Comparison of ENCODE assay signal across 31 cellular contexts in the genomic region with DNA sequence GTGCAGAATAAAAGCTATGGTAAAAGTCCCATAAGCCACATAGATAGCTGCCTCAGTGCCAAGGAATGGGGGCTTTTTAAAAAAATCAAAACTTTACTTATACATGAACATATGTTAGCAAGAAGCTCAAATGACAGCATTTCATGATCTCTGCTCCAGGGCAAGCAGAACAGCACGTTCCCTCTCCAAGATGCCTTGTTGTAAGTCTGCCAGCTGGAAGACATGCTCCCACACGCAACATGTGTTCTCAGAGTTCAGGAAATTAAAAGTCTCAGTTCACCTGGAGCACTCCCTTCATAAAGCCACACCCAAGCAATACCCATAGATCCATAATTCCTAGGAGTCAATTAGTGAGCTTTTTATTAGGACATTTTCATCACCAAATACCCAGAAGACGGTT. TPM values are rescaled to one million over a fixed set of nuclear protein-coding genes. Genes with fewer than 3 reads are reported as not detected.
DNase-seq lines count a peak whose midpoint lies in the region; ATAC-seq and TF ChIP-seq lines count a peak whose summit lies in the region.
"Had no signal": no experiment of that assay in that cellular context is flagged by ENCODE, and none has a peak within 500 bp of the region (broad histone marks: within the 10 kb centered on the region; RNA-seq: fewer than 3 reads in every experiment).

No MANE protein-coding gene starts in this region.

- H3K27me3 ChIP-seq in GM23338 (ENCODE audit: insufficient read depth) (no peaks in the 10 kb centered on the region), SJCRH30 (no peaks in the 10 kb centered on the region)
- H3K27me3 ChIP-seq: esophagus muscularis mucosa, heart left ventricle, neural progenitor cell, right lobe of liver, tibial nerve had no signal

- peaks cover 22% of the 10 kb centered on the region for H3K4me1 Mint-ChIP-seq in GM23338
- H3K4me1 Mint-ChIP-seq in type B pancreatic cell (ENCODE audit: unreplicated experiment): no peaks in the 10 kb centered on the region
- H3K4me1 Mint-ChIP-seq: activated CD4-positive, alpha-beta memory T cell treated with anti-CD3 and anti-CD28 coated beads, Interleukin-2, amount 10 ng/mL, durations not matched to agents 7 days and 5 days; activated naive CD4-positive, alpha-beta T cell treated with anti-CD3 and anti-CD28 coated beads, Interleukin-2, amount 50 U/mL, for 24 hours; IgD-negative memory B cell; neural progenitor cell had no signal

- H3K9me3 Mint-ChIP-seq in GM23338: no peaks in the 10 kb centered on the region
- H3K9me3 Mint-ChIP-seq in type B pancreatic cell: no peaks in the 10 kb centered on the region
- H3K9me3 Mint-ChIP-seq: activated CD4-positive, alpha-beta memory T cell treated with anti-CD3 and anti-CD28 coated beads, Interleukin-2, amount 10 ng/mL, durations not matched to agents 7 days and 5 days; activated naive CD4-positive, alpha-beta T cell treated with anti-CD3 and anti-CD28 coated beads, Interleukin-2, amount 50 U/mL, for 24 hours; CD8-positive, alpha-beta T cell; effector memory CD8-positive, alpha-beta T cell; neural progenitor cell; stimulated activated naive CD8-positive, alpha-beta T cell treated with anti-CD3 and anti-CD28 coated beads, Interleukin-15, Interleukin-2, amounts not matched to agents 100 ng/mL and 50 ng/mL, for 24 hours had no signal

- H3K4me3 Mint-ChIP-seq in GM23338 (no peak overlapping the region), type B pancreatic cell (no peak overlapping the region)
- H3K4me3 Mint-ChIP-seq: activated CD4-positive, alpha-beta memory T cell treated with anti-CD3 and anti-CD28 coated beads, Interleukin-2, amount 10 ng/mL, durations not matched to agents 7 days and 5 days; activated naive CD4-positive, alpha-beta T cell treated with anti-CD3 and anti-CD28 coated beads, Interleukin-2, amount 50 U/mL, for 24 hours; CD8-positive, alpha-beta T cell; effector memory CD8-positive, alpha-beta T cell; IgD-negative memory B cell; neural progenitor cell; stimulated activated naive CD8-positive, alpha-beta T cell treated with anti-CD3 and anti-CD28 coated beads, Interleukin-15, Interleukin-2, amounts not matched to agents 100 ng/mL and 50 ng/mL, for 24 hours had no signal

- H3K79me2 ChIP-seq in GM23338 (replicated peaks; ENCODE audit: insufficient read depth): no peaks in the 10 kb centered on the region
- H3K79me2 ChIP-seq: parathyroid adenoma had no signal

- no peak overlapping the region for H3K4me2 ChIP-seq in GM23338
- H3K4me2 ChIP-seq: A549, neural progenitor cell had no signal

- H3K27ac Mint-ChIP-seq in GM23338: no peak overlapping the region
- no peak overlapping the region for H3K27ac Mint-ChIP-seq in type B pancreatic cell
- H3K27ac Mint-ChIP-seq: activated CD4-positive, alpha-beta memory T cell treated with anti-CD3 and anti-CD28 coated beads, Interleukin-2, amount 10 ng/mL, durations not matched to agents 7 days and 5 days; activated naive CD4-positive, alpha-beta T cell treated with anti-CD3 and anti-CD28 coated beads, Interleukin-2, amount 50 U/mL, for 24 hours; CD8-positive, alpha-beta T cell; effector memory CD8-positive, alpha-beta T cell; neural progenitor cell; stimulated activated naive CD8-positive, alpha-beta T cell treated with anti-CD3 and anti-CD28 coated beads, Interleukin-15, Interleukin-2, amounts not matched to agents 100 ng/mL and 50 ng/mL, for 24 hours had no signal

- H3K27ac ChIP-seq in GM23338 (ENCODE audit: low read depth) (no peak overlapping the region), SJCRH30 (no peak overlapping the region)
- H3K27ac ChIP-seq: A549, esophagus muscularis mucosa, neural progenitor cell, parathyroid adenoma, right lobe of liver had no signal

- no peaks in the 10 kb centered on the region for H3K9me3 ChIP-seq in SJCRH30 (replicated peaks)
- H3K9me3 ChIP-seq: A549, esophagus muscularis mucosa, heart left ventricle, right lobe of liver, tibial nerve had no signal

- H3K36me3 Mint-ChIP-seq in GM23338 (ENCODE audit: low read depth): no peaks in the 10 kb centered on the region
- no peaks in the 10 kb centered on the region for H3K36me3 Mint-ChIP-seq in type B pancreatic cell
- H3K36me3 Mint-ChIP-seq: activated naive CD4-positive, alpha-beta T cell treated with anti-CD3 and anti-CD28 coated beads, Interleukin-2, amount 50 U/mL, for 24 hours; CD8-positive, alpha-beta T cell; IgD-negative memory B cell; neural progenitor cell had no signal

- H3K36me3 ChIP-seq in GM23338 (ENCODE audit: insufficient read depth) (no peaks in the 10 kb centered on the region), SJCRH30 (no peaks in the 10 kb centered on the region)
- H3K36me3 ChIP-seq: esophagus muscularis mucosa, heart left ventricle, neural progenitor cell, right lobe of liver, tibial nerve had no signal

- H3K9me2 ChIP-seq in GM23338 (ENCODE audit: insufficient read depth): no peaks in the 10 kb centered on the region

- H3K4me3 ChIP-seq in GM23338 (no peak overlapping the region), SJCRH30 (peak overlapping the region; percentile 6; the same call in 1 of the 2 replicates), foreskin fibroblast (ENCODE audit: low read depth in 1 of 2, low read length in 2 of 2) (peak overlapping the region in 1 of 2 donors; percentile 5)
- H3K4me3 ChIP-seq: A549, coronary artery, esophagus muscularis mucosa, neural progenitor cell, right lobe of liver, tibial nerve had no signal

- no peaks in the 10 kb centered on the region for H3K4me1 ChIP-seq in GM23338 (ENCODE audit: insufficient read depth)
- peaks cover 9% of the 10 kb centered on the region for H3K4me1 ChIP-seq in SJCRH30
- H3K4me1 ChIP-seq: A549, esophagus muscularis mucosa, neural progenitor cell, parathyroid adenoma, right lobe of liver, tibial nerve had no signal

- intact Hi-C loops in sciatic nerve (cut with DNase I): no loop called here

- H4K20me1 ChIP-seq in GM23338 (replicated peaks; ENCODE audit: insufficient read depth): no peaks in the 10 kb centered on the region

- no peaks in the 10 kb centered on the region for H3F3A ChIP-seq in GM23338 (replicated peaks; ENCODE audit: low read depth)

- H3K27me3 Mint-ChIP-seq in GM23338 (ENCODE audit: insufficient read depth, low read depth, poor library complexity) (peaks cover 2% of the 10 kb centered on the region), type B pancreatic cell (no peaks in the 10 kb centered on the region)
- H3K27me3 Mint-ChIP-seq: stimulated activated naive CD8-positive, alpha-beta T cell treated with anti-CD3 and anti-CD28 coated beads, Interleukin-15, Interleukin-2, amounts not matched to agents 100 ng/mL and 50 ng/mL, for 24 hours had no signal

- ATAC-seq in GM23338 (no peak), sciatic nerve (peak; percentile 32)
- ATAC-seq: A549; CD8-positive, alpha-beta T cell; effector memory CD8-positive, alpha-beta T cell; right lobe of liver had no signal

- H2AFZ ChIP-seq in GM23338: peak overlapping the region; percentile 26; the same call in 1 of the 2 replicates
- H2AFZ ChIP-seq: neural progenitor cell, parathyroid adenoma had no signal

- TF ChIP-seq CTCF in GM23338 (conservative IDR thresholded peaks at IDR 0.05; ENCODE audit: low read depth in 2 of 2) (no peak), foreskin fibroblast (IDR thresholded peaks at IDR 0.05; ENCODE audit: low read depth, low read length) (no peak), type B pancreatic cell (conservative IDR thresholded peaks at IDR 0.05) (no peak)

- no peak for DNase-seq in GM23338 (ENCODE audit: low spot score)
- DNase-seq in SJCRH30: peak; percentile 12 to 30
- DNase-seq in foreskin fibroblast: peak; percentile 37 to 66
- DNase-seq in sciatic nerve (ENCODE audit: low spot score): no peak
- no peak for DNase-seq in type B pancreatic cell (ENCODE audit: extremely low spot score, unreplicated experiment)
- no peak for DNase-seq in dedifferentiated amniotic fluid mesenchymal stem cell (ENCODE audit: extremely low spot score)
- no peak for DNase-seq in NCI-H2081 (lab: John Stamatoyannopoulos, UW)
- DNase-seq in iPS-NIHi7 (ENCODE audit: extremely low spot score): no peak
- DNase-seq: activated CD4-positive, alpha-beta memory T cell treated with anti-CD3 and anti-CD28 coated beads, Interleukin-2, amount 10 ng/mL, durations not matched to agents 7 days and 5 days; activated CD4-positive, alpha-beta T cell treated with anti-CD3 and anti-CD28 coated beads for 1 hour; activated CD8-positive, alpha-beta memory T cell treated with anti-CD3 and anti-CD28 coated beads, Interleukin-2, amount 50 U/mL, for 48 hours; CD8-positive, alpha-beta T cell; DMS153; effector memory CD8-positive, alpha-beta T cell; kidney glomerular epithelial cell; NCI-H1105; NCI-H187 treated with DMSO at 0.1 percent for 48 hours; NCI-H226; right lobe of liver; RPMI8226; T-helper 2 cell had no signal

TF ChIP-seq in GM23338, 12 proteins besides CTCF, POLR2A, EP300 and RAD21 (continues in another document):
- TF ChIP-seq EZH2phosphoT487 (IDR thresholded peaks at IDR 0.05; ENCODE audit: unreplicated experiment) (no peak), EZH2 (IDR thresholded peaks at IDR 0.05; ENCODE audit: low read depth, unreplicated experiment) (no peak), ZNF331 (CRISPR knock-in tag; IDR thresholded peaks at IDR 0.05; ENCODE audit: low read depth) (no peak)

RNA-seq across cellular contexts. Expression of a gene that starts 52.2 kb away (rescaled TPM):
- total RNA-seq in GM23338 (2014; rRNA removed; shearing (Covaris generic)): 0.39 and 0.42 TPM in 2 replicates
- polyA plus RNA-seq in GM23338 (2016; fragmentation: Nextera tagmentation; extraction: Ambion mirVana): 0.24 and 0.57 TPM in 2 replicates
- total RNA-seq in SJCRH30 (2014; rRNA removed; shearing (Covaris generic)): 0.61 and 0.63 TPM in 2 replicates
- 369 TPM for total RNA-seq in sciatic nerve
- 5.0 and 7.3 TPM in 2 replicates for total RNA-seq in type B pancreatic cell (ENCODE audit: low replicate concordance)
- total RNA-seq: activated CD4-positive, alpha-beta memory T cell treated with anti-CD3 and anti-CD28 coated beads, Interleukin-2, amount 10 ng/mL, durations not matched to agents 7 days and 5 days; CD8-positive, alpha-beta T cell had no signal
- polyA plus RNA-seq: IgD-negative memory B cell had no signal

Comparison
In these comparisons a context has a peak if more than half of its experiments do, and no peak if none do; other contexts are left out.
1. DNase-seq: peak in SJCRH30 (2 of 2) and foreskin fibroblast (2 of 2); none in GM23338 (single experiment), sciatic nerve (single experiment), type B pancreatic cell (single experiment), dedifferentiated amniotic fluid mesenchymal stem cell (single experiment), NCI-H2081 (0 of 2) and iPS-NIHi7 (single experiment).
2. RNA of a gene that starts 52.2 kb away (total RNA-seq): 369 TPM in sciatic nerve (single experiment); 5.0 to 7.3 TPM in type B pancreatic cell, 0.61 to 0.63 TPM in SJCRH30 and 0.39 to 0.42 TPM in GM23338; every median in the first group is over 10 times any median in the second.